In genomic region chr7:66181845-66182244, GRCh38 we compare ENCODE assay signal across 2 cellular contexts.
TF ChIP-seq lines count a peak whose summit lies in the region.

No MANE protein-coding gene starts in this region.

TF ChIP-seq in IMR-90, 13 proteins besides CTCF, POLR2A, EP300 and RAD21:
- TF ChIP-seq FOS (IDR thresholded peaks at IDR 0.05; ENCODE audit: low read depth, low read length), result no peak
- no peak for TF ChIP-seq NFE2L2 (IDR thresholded peaks at IDR 0.05; ENCODE audit: low read depth, low read length)
- no peak for TF ChIP-seq USF2 (IDR thresholded peaks at IDR 0.05; ENCODE audit: low read depth, low read length)
- TF ChIP-seq CEBPB (IDR thresholded peaks at IDR 0.05; ENCODE audit: low read depth, low read length), result no peak
- no peak for TF ChIP-seq SMC3 (IDR thresholded peaks at IDR 0.05; ENCODE audit: low read depth, low read length)
- TF ChIP-seq RFX5 (IDR thresholded peaks at IDR 0.05; ENCODE audit: low read depth, low read length), result no peak
- no peak for TF ChIP-seq MAZ (IDR thresholded peaks at IDR 0.05; ENCODE audit: borderline replicate concordance, low read depth, low read length)
- no peak for TF ChIP-seq MXI1 (IDR thresholded peaks at IDR 0.05; ENCODE audit: borderline replicate concordance, low read depth, low read length)
- no peak for TF ChIP-seq CHD1 (IDR thresholded peaks at IDR 0.05; ENCODE audit: low read depth, low read length)
- no peak for TF ChIP-seq RCOR1 (IDR thresholded peaks at IDR 0.05; ENCODE audit: insufficient replicate concordance, low read length)
- no peak for TF ChIP-seq BHLHE40 (IDR thresholded peaks at IDR 0.05; ENCODE audit: low read depth, low read length)
- TF ChIP-seq MAFK (IDR thresholded peaks at IDR 0.05; ENCODE audit: low read depth, low read length), result no peak
- TF ChIP-seq ELK1 (IDR thresholded peaks at IDR 0.05; ENCODE audit: borderline replicate concordance, low read depth, low read length), result no peak

TF ChIP-seq in SK-N-SH, 30 proteins besides CTCF, POLR2A, EP300 and RAD21:
- TF ChIP-seq JUND (IDR thresholded peaks at IDR 0.05) (no peak), NFIC (IDR thresholded peaks at IDR 0.05; ENCODE audit: borderline replicate concordance) (no peak), TEAD4 (IDR thresholded peaks at IDR 0.05; ENCODE audit: borderline replicate concordance, insufficient read depth) (no peak), GABPA (IDR thresholded peaks at IDR 0.05; ENCODE audit: low read depth) (no peak), PBX3 (IDR thresholded peaks at IDR 0.05) (no peak), USF2 (IDR thresholded peaks at IDR 0.05; ENCODE audit: borderline replicate concordance, low read depth, low read length) (no peak), YY1 (IDR thresholded peaks at IDR 0.05; ENCODE audit: low read depth) (no peak), POLR2AphosphoS5 (IDR thresholded peaks at IDR 0.05; ENCODE audit: low read depth, low read length) (no peak), FOSL2 (IDR thresholded peaks at IDR 0.05; ENCODE audit: borderline replicate concordance, low read depth) (no peak), NRF1 (IDR thresholded peaks at IDR 0.05; ENCODE audit: low read depth, low read length) (no peak), USF1 (IDR thresholded peaks at IDR 0.05; ENCODE audit: borderline replicate concordance, low read depth) (no peak), TCF12 (IDR thresholded peaks at IDR 0.05) (no peak), RXRA (IDR thresholded peaks at IDR 0.05; ENCODE audit: borderline replicate concordance, low read depth) (no peak), TAF1 (IDR thresholded peaks at IDR 0.05; ENCODE audit: borderline replicate concordance, low read depth, low read length) (no peak)
